Comparison of ENCODE assay signal across 19 cellular contexts in the genomic region with DNA sequence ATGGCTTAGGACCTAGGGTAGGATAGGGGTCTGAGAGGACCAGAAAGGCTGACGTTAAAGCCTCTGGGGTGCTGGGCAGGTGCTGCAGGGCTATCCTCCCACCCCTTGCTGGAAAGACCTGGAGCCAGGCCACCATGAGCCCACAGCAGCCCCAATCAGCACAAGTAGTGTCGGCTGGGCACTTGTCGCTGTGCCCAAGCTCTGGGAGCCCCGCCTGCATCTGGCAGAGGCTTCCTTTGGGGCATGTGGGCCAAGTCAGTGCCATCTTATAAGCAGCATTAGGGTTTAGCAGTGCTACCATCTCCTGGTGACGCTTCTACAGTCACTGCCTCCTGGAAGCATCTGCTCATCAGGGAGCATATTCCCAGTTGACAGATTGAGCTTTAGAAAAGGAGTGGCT. TPM values are rescaled to one million over a fixed set of nuclear protein-coding genes. Genes with fewer than 3 reads are reported as not detected.
DNase-seq lines count a peak whose midpoint lies in the region; ATAC-seq and TF ChIP-seq lines count a peak whose summit lies in the region.
"Had no signal": no experiment of that assay in that cellular context is flagged by ENCODE, and none has a peak within 500 bp of the region (broad histone marks: within the 10 kb centered on the region; RNA-seq: fewer than 3 reads in every experiment).

No MANE protein-coding gene starts in this region.

- no peaks in the 10 kb centered on the region for H3K9me3 ChIP-seq in heart left ventricle
- H3K9me3 ChIP-seq in left lung = no peaks in the 10 kb centered on the region
- H3K9me3 ChIP-seq: BLaER1 treated with 17β-estradiol and CSF1 and Interleukin-3, amounts not matched to agents 10 nM and 100 nM had no signal

- H3K9me3 Mint-ChIP-seq in osteocyte (ENCODE audit: unreplicated experiment) = no peaks in the 10 kb centered on the region

- H3K4me3 ChIP-seq in heart left ventricle (no peak overlapping the region), left lung (no peak overlapping the region)
- H3K4me3 ChIP-seq: BLaER1 treated with 17β-estradiol and CSF1 and Interleukin-3, amounts not matched to agents 10 nM and 100 nM had no signal

- H3K4me1 ChIP-seq in heart left ventricle (peaks cover 3 to 78% (median 25%) of the 10 kb centered on the region in 12 donors), left lung (peaks cover 4 to 9% of the 10 kb centered on the region in 2 donors)

- H3K27ac Mint-ChIP-seq in osteocyte (ENCODE audit: unreplicated experiment) = no peak overlapping the region

- TF ChIP-seq CTCF in heart left ventricle (IDR thresholded peaks at IDR 0.05) = no peak
- TF ChIP-seq CTCF in osteocyte (IDR thresholded peaks at IDR 0.05) = no peak
- no peak for TF ChIP-seq CTCF in left lung (IDR thresholded peaks at IDR 0.05)

- peaks cover 6% of the 10 kb centered on the region for H3K27me3 Mint-ChIP-seq in osteocyte (ENCODE audit: unreplicated experiment)

- ATAC-seq in heart left ventricle (peak; percentile 42 to 75 (median 70)), left lung (no peak)
- ATAC-seq: Panc1 had no signal

- no peak for TF ChIP-seq POLR2A in heart left ventricle (IDR thresholded peaks at IDR 0.05)

- H3K36me3 Mint-ChIP-seq in osteocyte (ENCODE audit: unreplicated experiment) = peaks cover 17% of the 10 kb centered on the region

- H3K27ac ChIP-seq in heart left ventricle (no peak overlapping the region), left lung (no peak overlapping the region)
- H3K27ac ChIP-seq: 22Rv1; BLaER1 treated with 17β-estradiol and CSF1 and Interleukin-3, amounts not matched to agents 10 nM and 100 nM had no signal

- H3K4me1 Mint-ChIP-seq in osteocyte (ENCODE audit: unreplicated experiment) = peaks cover 7% of the 10 kb centered on the region

- no peaks in the 10 kb centered on the region for H3K27me3 ChIP-seq in heart left ventricle
- no peaks in the 10 kb centered on the region for H3K27me3 ChIP-seq in left lung

- H3K36me3 ChIP-seq in heart left ventricle = peaks cover 0 to 13% (median 5%) of the 10 kb centered on the region in 9 donors
- H3K36me3 ChIP-seq in left lung = no peaks in the 10 kb centered on the region
- H3K36me3 ChIP-seq: BLaER1 treated with 17β-estradiol and CSF1 and Interleukin-3, amounts not matched to agents 10 nM and 100 nM had no signal

- no peak overlapping the region for H3K4me3 Mint-ChIP-seq in osteocyte (ENCODE audit: unreplicated experiment)

- intact Hi-C loops in heart left ventricle (cut with DNase I) (no loop called here), left lung (cut with DNase I) (no loop called here)

- WGBS in heart left ventricle, 4 donors = 50 to 68% (median 56%) methylated on average over 5 of the region's 5 CpGs

- DNase-seq in NCI-H1092 treated with DMSO at 0.1 percent for 48 hours (lab: John Stamatoyannopoulos, UW) (peak; percentile 35), NCI-H1092 (lab: John Stamatoyannopoulos, UW) (no peak), NCI-H446 treated with DMSO at 0.1 percent for 48 hours (lab: John Stamatoyannopoulos, UW) (peak; percentile 65), heart left ventricle (peak in 3 of 5 donors; percentile 67 to 73 (median 70)), osteocyte (ENCODE audit: extremely low spot score, unreplicated experiment) (peak; percentile 59), NCI-H2081 (lab: John Stamatoyannopoulos, UW) (no peak), NCI-H526 (lab: John Stamatoyannopoulos, UW) (no peak), left lung (no peak)
- DNase-seq: DMS153, Karpas-422, MM.1S, NCI-H1417 treated with DMSO at 0.1 percent for 48 hours, NCI-H2081 treated with DMSO at 0.1 percent for 48 hours, NCI-H2227 treated with DMSO at 0.1 percent for 48 hours, NCI-H69, SHP77 had no signal

RNA-seq across cellular contexts. Expression of a gene that starts 31.3 kb away (rescaled TPM):
- total RNA-seq in heart left ventricle (10 to 100 TPM; 10.5 to 25.7 (median 14.8) TPM), osteocyte (64.7 and 73.3 TPM in 2 replicates), left lung (10 to 100 TPM; 15.3 to 20.3 TPM)
- 10 to 100 TPM in 1 of 2 donors, 1 to 10 TPM in 1; 7.7 to 10.9 TPM for polyA plus RNA-seq in heart left ventricle

Comparison
In these comparisons a context has a peak if more than half of its experiments do, and no peak if none do; other contexts are left out.
1. DNase-seq: peak in NCI-H1092 treated with DMSO at 0.1 percent for 48 hours (single experiment), NCI-H446 treated with DMSO at 0.1 percent for 48 hours (single experiment), heart left ventricle (3 of 5) and osteocyte (single experiment); none in NCI-H1092 (single experiment), NCI-H2081 (0 of 2), NCI-H526 (0 of 2) and left lung (0 of 2).